In the genomic region with DNA sequence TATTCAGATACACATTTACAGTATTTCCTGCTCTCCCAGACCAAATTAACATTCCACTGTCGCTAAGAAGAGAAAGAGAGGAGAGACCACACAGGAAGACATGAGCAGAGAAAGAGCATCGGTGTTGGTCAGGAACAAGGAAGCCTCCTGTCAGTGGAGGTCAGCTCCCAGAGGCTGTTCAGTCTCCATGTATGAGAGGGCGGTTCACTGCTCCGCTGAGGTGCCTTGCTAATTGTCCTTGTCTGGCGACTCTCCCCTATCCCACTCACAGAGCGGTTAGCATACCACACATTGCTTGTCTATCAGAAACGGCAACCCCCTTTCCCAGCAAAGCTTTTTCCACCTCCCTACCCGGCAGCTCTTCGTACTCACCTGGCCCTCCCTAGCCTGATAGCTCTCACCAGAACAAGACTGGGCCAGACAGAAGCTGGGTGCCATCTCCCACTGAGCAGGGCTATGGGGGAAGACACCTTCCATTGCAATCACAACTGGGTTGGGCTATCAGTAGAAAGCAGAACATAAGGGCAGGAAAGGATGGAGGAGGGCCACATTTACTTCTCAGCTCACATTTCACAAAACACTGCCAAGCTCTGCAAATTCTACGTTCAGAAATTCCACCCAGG, we compare ENCODE assay signal across 20 cellular contexts. TPM values are rescaled to one million over a fixed set of nuclear protein-coding genes. Genes with fewer than 3 reads are reported as not detected.
DNase-seq lines count a peak whose midpoint lies in the region; ATAC-seq and TF ChIP-seq lines count a peak whose summit lies in the region.
"Had no signal": no experiment of that assay in that cellular context is flagged by ENCODE, and none has a peak within 500 bp of the region (broad histone marks: within the 10 kb centered on the region; RNA-seq: fewer than 3 reads in every experiment).

No MANE protein-coding gene starts in this region.

- no peaks in the 10 kb centered on the region for H3K4me1 ChIP-seq in Panc1 (ENCODE audit: control insufficient read depth, insufficient read depth, low read length)
- peaks cover 3% of the 10 kb centered on the region for H3K4me1 ChIP-seq in neural progenitor cell
- no peaks in the 10 kb centered on the region for H3K4me1 ChIP-seq in BE2C
- H3K4me1 ChIP-seq: gastrocnemius medialis, suprapubic skin had no signal

- DNase-seq in ELF-1 (ENCODE audit: low read depth, low spot score) = peak; percentile 93
- no peak for DNase-seq in Panc1 (ENCODE audit: low read depth, low spot score)
- peak; percentile 45 for DNase-seq in iPS DF 19.7 (ENCODE audit: low read depth, low spot score)
- peak; percentile 55 for DNase-seq in neural progenitor cell (ENCODE audit: low spot score)
- DNase-seq in stimulated activated effector memory CD8-positive, alpha-beta T cell treated with anti-CD3 and anti-CD28 coated beads, Interleukin-12 subunit alpha, Interleukin-12 subunit beta, amount 100 ng/mL, for 72 hours (ENCODE audit: low spot score in 2 of 2) = no peak
- DNase-seq in NOMO-1 treated with DMSO at 0.1 percent for 48 hours (lab: John Stamatoyannopoulos, UW; ENCODE audit: unreplicated experiment) = no peak
- DNase-seq in BE2C = no peak
- DNase-seq: activated T-cell treated with anti-CD3 and anti-CD28 coated beads, Interleukin-2, amount 50 U/mL, for 4 hours; erythroblast; gastrocnemius medialis; NCI-H2029 treated with DMSO at 0.1 percent for 48 hours; NCI-H526 treated with DMSO at 0.1 percent for 48 hours; ovary; stimulated activated CD4-positive, alpha-beta T cell treated with anti-CD3 and anti-CD28 coated beads, Interleukin-4, amount 100 ng/mL, for 1 hour had no signal

- intact Hi-C loops in Panc1 (cut with micrococcal nuclease; ENCODE audit: unreplicated experiment) = no loop called here

- CTCF ChIA-PET in Panc1 (lab: Charles Lee) = interaction anchor here (0.5 kb wide), 1 partner anchor 27 kb away, joined by 12 read pairs; no protein-coding TSS in a partner anchor

- H2AFZ ChIP-seq in neural progenitor cell (replicated peaks) = no peak overlapping the region

- H3K9ac ChIP-seq in neural progenitor cell = no peak overlapping the region

- no TSS peak for BruUV-seq in Panc1 (replicated peaks; lab: Mats Ljungman, UMichigan)

- no peaks in the 10 kb centered on the region for H3K79me2 ChIP-seq in neural progenitor cell (ENCODE audit: low read depth)

- peaks cover 2% of the 10 kb centered on the region for H3K27me3 Mint-ChIP-seq in neural progenitor cell (ENCODE audit: insufficient read depth, low read depth)
- H3K27me3 Mint-ChIP-seq: activated naive CD8-positive, alpha-beta T cell; dendritic cell treated with granulocyte-macrophage colony-stimulating factor and Interleukin-4, amounts not matched to agents 40 ng/mL and 50 ng/mL, for 4 days had no signal

- in situ Hi-C loops in Panc1 (cut with HindIII; ENCODE audit: low pct_unique_long_range_greater_than_20kb, low sequenced_read_pairs) = no loop called here

- H3K4me2 ChIP-seq in neural progenitor cell = no peak overlapping the region

- H3K9me3 Mint-ChIP-seq in neural progenitor cell = no peaks in the 10 kb centered on the region
- H3K9me3 Mint-ChIP-seq in stimulated activated effector memory CD8-positive, alpha-beta T cell treated with anti-CD3 and anti-CD28 coated beads, Interleukin-12 subunit alpha, Interleukin-12 subunit beta, amount 100 ng/mL, for 72 hours = no peaks in the 10 kb centered on the region
- H3K9me3 Mint-ChIP-seq: activated T-cell treated with anti-CD3 and anti-CD28 coated beads, Interleukin-2, amount 50 U/mL, for 4 hours; dendritic cell treated with granulocyte-macrophage colony-stimulating factor and Interleukin-4, amounts not matched to agents 40 ng/mL and 50 ng/mL, for 4 days had no signal

- TF ChIP-seq CTCF in Panc1 (IDR thresholded peaks at IDR 0.05) (no peak), neural progenitor cell (IDR thresholded peaks at IDR 0.05) (no peak), BE2C (IDR thresholded peaks at IDR 0.05; ENCODE audit: low read depth, low read length) (no peak)

- H3K27me3 ChIP-seq in Panc1 (ENCODE audit: control insufficient read depth, insufficient read depth, low read length) = no peaks in the 10 kb centered on the region
- H3K27me3 ChIP-seq in neural progenitor cell = no peaks in the 10 kb centered on the region
- H3K27me3 ChIP-seq in BE2C = no peaks in the 10 kb centered on the region
- H3K27me3 ChIP-seq: gastrocnemius medialis, ovary, suprapubic skin had no signal

- H3K36me3 ChIP-seq in Panc1 (ENCODE audit: control insufficient read depth, insufficient read depth, low read length) (no peaks in the 10 kb centered on the region), neural progenitor cell (no peaks in the 10 kb centered on the region), BE2C (no peaks in the 10 kb centered on the region)
- H3K36me3 ChIP-seq: gastrocnemius medialis, ovary, suprapubic skin had no signal

- H3K4me3 Mint-ChIP-seq in neural progenitor cell = no peak overlapping the region
- H3K4me3 Mint-ChIP-seq in stimulated activated effector memory CD8-positive, alpha-beta T cell treated with anti-CD3 and anti-CD28 coated beads, Interleukin-12 subunit alpha, Interleukin-12 subunit beta, amount 100 ng/mL, for 72 hours = no peak overlapping the region
- H3K4me3 Mint-ChIP-seq: activated naive CD8-positive, alpha-beta T cell; activated T-cell treated with anti-CD3 and anti-CD28 coated beads, Interleukin-2, amount 50 U/mL, for 4 hours; brain; dendritic cell treated with granulocyte-macrophage colony-stimulating factor and Interleukin-4, amounts not matched to agents 40 ng/mL and 50 ng/mL, for 4 days had no signal

- ATAC-seq in Panc1 (peak; percentile 26; the same call in 1 of the 2 replicates), GM21717 (IDR thresholded peaks at IDR 0.05; ENCODE audit: unreplicated experiment) (no peak)
- no peak for ATAC-seq in stimulated activated effector memory CD8-positive, alpha-beta T cell treated with anti-CD3 and anti-CD28 coated beads, Interleukin-12 subunit alpha, Interleukin-12 subunit beta, amount 100 ng/mL, for 72 hours
- ATAC-seq: activated T-cell treated with anti-CD3 and anti-CD28 coated beads, Interleukin-2, amount 50 U/mL, for 4 hours; gastrocnemius medialis had no signal

- no peak overlapping the region for H3K27ac Mint-ChIP-seq in neural progenitor cell
- H3K27ac Mint-ChIP-seq in stimulated activated effector memory CD8-positive, alpha-beta T cell treated with anti-CD3 and anti-CD28 coated beads, Interleukin-12 subunit alpha, Interleukin-12 subunit beta, amount 100 ng/mL, for 72 hours = no peak overlapping the region
- H3K27ac Mint-ChIP-seq: activated naive CD8-positive, alpha-beta T cell; brain; dendritic cell treated with granulocyte-macrophage colony-stimulating factor and Interleukin-4, amounts not matched to agents 40 ng/mL and 50 ng/mL, for 4 days had no signal

- POLR2A ChIA-PET in Panc1 (lab: Charles Lee) = no interaction called here

- H3K9me3 ChIP-seq in Panc1 (ENCODE audit: control insufficient read depth, insufficient read depth, low read depth, low read length) = no peaks in the 10 kb centered on the region
- no peaks in the 10 kb centered on the region for H3K9me3 ChIP-seq in neural progenitor cell (ENCODE audit: low read depth)
- no peaks in the 10 kb centered on the region for H3K9me3 ChIP-seq in BE2C
- H3K9me3 ChIP-seq: gastrocnemius medialis, ovary, suprapubic skin had no signal

- no peaks in the 10 kb centered on the region for H3K36me3 Mint-ChIP-seq in neural progenitor cell
- H3K36me3 Mint-ChIP-seq in stimulated activated effector memory CD8-positive, alpha-beta T cell treated with anti-CD3 and anti-CD28 coated beads, Interleukin-12 subunit alpha, Interleukin-12 subunit beta, amount 100 ng/mL, for 72 hours = no peaks in the 10 kb centered on the region
- H3K36me3 Mint-ChIP-seq: activated naive CD8-positive, alpha-beta T cell; brain had no signal

- no peak overlapping the region for H3K27ac ChIP-seq in Panc1 (ENCODE audit: low read length)
- no peak overlapping the region for H3K27ac ChIP-seq in neural progenitor cell
- H3K27ac ChIP-seq: gastrocnemius medialis, ovary, skin epidermis, suprapubic skin had no signal

- H3F3A ChIP-seq in neural progenitor cell (ENCODE audit: low read depth) = no peaks in the 10 kb centered on the region

- H3K4me3 ChIP-seq in Panc1 (ENCODE audit: low read depth in 2 of 2, low read length in 2 of 2) = no peak overlapping the region
- H3K4me3 ChIP-seq in neural progenitor cell = no peak overlapping the region
- H3K4me3 ChIP-seq in BE2C (ENCODE audit: low read depth, low read length) = no peak overlapping the region
- H3K4me3 ChIP-seq: gastrocnemius medialis, ovary, skin epidermis, suprapubic skin had no signal

- H4K20me1 ChIP-seq in neural progenitor cell (ENCODE audit: low read depth) = no peaks in the 10 kb centered on the region

- peaks cover 5% of the 10 kb centered on the region for H3K4me1 Mint-ChIP-seq in neural progenitor cell
- H3K4me1 Mint-ChIP-seq in stimulated activated effector memory CD8-positive, alpha-beta T cell treated with anti-CD3 and anti-CD28 coated beads, Interleukin-12 subunit alpha, Interleukin-12 subunit beta, amount 100 ng/mL, for 72 hours = no peaks in the 10 kb centered on the region
- H3K4me1 Mint-ChIP-seq: brain had no signal

RNA-seq across cellular contexts. Expression of a gene that starts 58.6 kb away (rescaled TPM):
- 122 TPM for total RNA-seq in Panc1 (2021; ENCODE audit: unreplicated experiment)
- polyA plus RNA-seq in Panc1 (2012; ENCODE audit: insufficient read length) = 89.1 TPM
- total RNA-seq in neural progenitor cell (ENCODE audit: low replicate concordance) = 197 and 245 TPM in 2 replicates
- polyA plus RNA-seq in BE2C (2012; ENCODE audit: insufficient read depth, insufficient read length, low read depth) = 22.0 TPM

Comparison
In these comparisons a context has a peak if more than half of its experiments do, and no peak if none do; other contexts are left out.
1. DNase-seq: peak in ELF-1 (single experiment), iPS DF 19.7 (single experiment) and neural progenitor cell (single experiment); none in Panc1 (single experiment), stimulated activated effector memory CD8-positive, alpha-beta T cell treated with anti-CD3 and anti-CD28 coated beads, Interleukin-12 subunit alpha, Interleukin-12 subunit beta, amount 100 ng/mL, for 72 hours (0 of 2), NOMO-1 treated with DMSO at 0.1 percent for 48 hours (single experiment) and BE2C (single experiment).